28 cellular contexts compared by ENCODE assay signal in genomic region chr11:20161923-20162322, GRCh38. TPM values are rescaled to one million over a fixed set of nuclear protein-coding genes. Genes with fewer than 3 reads are reported as not detected.
DNase-seq lines count a peak whose midpoint lies in the region; ATAC-seq, FAIRE-seq and TF ChIP-seq lines count a peak whose summit lies in the region.
"Had no signal": no experiment of that assay in that cellular context is flagged by ENCODE, and none has a peak within 500 bp of the region (broad histone marks: within the 10 kb centered on the region; RNA-seq: fewer than 3 reads in every experiment).

No MANE protein-coding gene starts in this region.

- H3K4me1 Mint-ChIP-seq in GM23338: peaks cover 75% of the 10 kb centered on the region
- peaks cover 2% of the 10 kb centered on the region for H3K4me1 Mint-ChIP-seq in astrocyte (ENCODE audit: low read depth, unreplicated experiment)
- peaks cover 25 to 53% (median 37%) of the 10 kb centered on the region in 4 donors for H3K4me1 Mint-ChIP-seq in naive thymus-derived CD8-positive, alpha-beta T cell
- H3K4me1 Mint-ChIP-seq in T-cell: peaks cover 41 to 47% (median 42%) of the 10 kb centered on the region in 3 donors
- H3K4me1 Mint-ChIP-seq: memory B cell had no signal

- H3K9me3 ChIP-seq in SK-N-SH (no peaks in the 10 kb centered on the region), astrocyte (ENCODE audit: insufficient read depth, low read depth, low read length) (peaks cover 9% of the 10 kb centered on the region), thyroid gland (no peaks in the 10 kb centered on the region)

- H4K20me1 ChIP-seq in SK-N-SH (ENCODE audit: insufficient read depth): no peaks in the 10 kb centered on the region
- H4K20me1 ChIP-seq in GM23338 (replicated peaks; ENCODE audit: insufficient read depth): peaks cover 10% of the 10 kb centered on the region
- peaks cover 13% of the 10 kb centered on the region for H4K20me1 ChIP-seq in astrocyte (ENCODE audit: insufficient read depth, low read length)

- H3K9me3 Mint-ChIP-seq in GM23338: no peaks in the 10 kb centered on the region; the same call in 2 of the 3 replicates
- H3K9me3 Mint-ChIP-seq in astrocyte (ENCODE audit: unreplicated experiment): peaks cover 38% of the 10 kb centered on the region
- H3K9me3 Mint-ChIP-seq in naive thymus-derived CD8-positive, alpha-beta T cell: peaks cover 0 to 36% (median 4%) of the 10 kb centered on the region in 9 donors
- H3K9me3 Mint-ChIP-seq in T-cell: peaks cover 0 to 13% (median 3%) of the 10 kb centered on the region in 3 donors

- CTCF ChIA-PET in SK-N-SH (lab: Yijun Ruan, JAX): interaction anchor here (0.9 to 4.6 kb wide), 7 partner anchors 9 to 448 kb away, joined by 3 to 38 read pairs (median 4); no protein-coding TSS in a partner anchor
- CTCF ChIA-PET in T-cell (lab: Charles Lee): no interaction called here

- H3K79me2 ChIP-seq in SK-N-SH (ENCODE audit: insufficient read depth): no peaks in the 10 kb centered on the region
- no peaks in the 10 kb centered on the region for H3K79me2 ChIP-seq in GM23338 (replicated peaks; ENCODE audit: insufficient read depth)
- H3K79me2 ChIP-seq in astrocyte (ENCODE audit: insufficient read depth, low read length): no peaks in the 10 kb centered on the region

- peaks cover 0 to 16% of the 10 kb centered on the region in 2 experiments; a peak in 2 of 4 replicates for H3K4me1 ChIP-seq in SK-N-SH (ENCODE audit: control insufficient read depth in 1 of 2, insufficient read depth in 2 of 2, low read depth in 1 of 2, low read length in 1 of 2)
- H3K4me1 ChIP-seq in GM23338 (ENCODE audit: insufficient read depth): peaks cover 73% of the 10 kb centered on the region
- peaks cover 4% of the 10 kb centered on the region for H3K4me1 ChIP-seq in astrocyte (ENCODE audit: insufficient read depth, low read length)
- H3K4me1 ChIP-seq in thyroid gland: peaks cover 15 to 21% of the 10 kb centered on the region in 2 donors

- TF ChIP-seq POLR2A in thyroid gland (IDR thresholded peaks at IDR 0.05): no peak

- H3K27ac ChIP-seq in SK-N-SH (ENCODE audit: low read depth in 2 of 2, low read length in 1 of 2): no peak overlapping the region
- no peak overlapping the region for H3K27ac ChIP-seq in GM23338 (ENCODE audit: low read depth)
- H3K27ac ChIP-seq in astrocyte (ENCODE audit: low read depth, low read length): no peak overlapping the region
- H3K27ac ChIP-seq in thyroid gland: no peak overlapping the region
- H3K27ac ChIP-seq: BLaER1, SK-N-MC, spleen had no signal

- WGBS in SK-N-SH (ENCODE audit: low lambda C conversion rate): 15% methylated on average over 13 of the region's 13 CpGs
- 7 to 8% methylated on average over 13 of the region's 13 CpGs for WGBS in thyroid gland, 2 donors

- no peak overlapping the region for H3K9ac ChIP-seq in SK-N-SH
- H3K9ac ChIP-seq in astrocyte (ENCODE audit: low read length): no peak overlapping the region
- H3K9ac ChIP-seq: BLaER1 had no signal

- no peak overlapping the region; a peak in 1 of 4 replicates for H3K4me3 ChIP-seq in SK-N-SH (ENCODE audit: low read depth in 2 of 2, low read length in 1 of 2)
- H3K4me3 ChIP-seq in GM23338: peak overlapping the region; percentile 52
- H3K4me3 ChIP-seq in astrocyte (ENCODE audit: insufficient read depth, low read depth, low read length): no peak overlapping the region
- no peak overlapping the region for H3K4me3 ChIP-seq in thyroid gland (replicated peaks in 1 of 3)
- H3K4me3 ChIP-seq: BLaER1, K562, SK-N-MC, spleen had no signal

- H3K36me3 ChIP-seq in SK-N-SH (replicated peaks in 1 of 2; ENCODE audit: control insufficient read depth in 1 of 2, insufficient read depth in 2 of 2, low read length in 1 of 2) (no peaks in the 10 kb centered on the region), GM23338 (ENCODE audit: insufficient read depth) (no peaks in the 10 kb centered on the region; the same call in 1 of the 2 replicates), astrocyte (ENCODE audit: insufficient read depth, low read length) (no peaks in the 10 kb centered on the region), thyroid gland (no peaks in the 10 kb centered on the region)
- H3K36me3 ChIP-seq: BLaER1, spleen had no signal

- H3K27me3 Mint-ChIP-seq in GM23338 (ENCODE audit: insufficient read depth, low read depth, poor library complexity) (peaks cover 97% of the 10 kb centered on the region), astrocyte (ENCODE audit: low read depth, unreplicated experiment) (peaks cover 87% of the 10 kb centered on the region), T-cell (peaks cover 84 to 87% of the 10 kb centered on the region in 2 donors)
- peaks cover 68 to 95% (median 83%) of the 10 kb centered on the region in 5 donors for H3K27me3 Mint-ChIP-seq in naive thymus-derived CD8-positive, alpha-beta T cell

- FAIRE-seq in astrocyte (lab: Jason Lieb, UNC): no peak
- FAIRE-seq: A204.1, D721Med, GM12892, K562, RCC 7860 had no signal

- no peaks in the 10 kb centered on the region for H3K36me3 Mint-ChIP-seq in GM23338 (ENCODE audit: low read depth)
- peaks cover 7% of the 10 kb centered on the region for H3K36me3 Mint-ChIP-seq in astrocyte (ENCODE audit: low read depth, unreplicated experiment)
- H3K36me3 Mint-ChIP-seq in naive thymus-derived CD8-positive, alpha-beta T cell: peaks cover 0 to 16% (median 12%) of the 10 kb centered on the region in 3 donors
- H3K36me3 Mint-ChIP-seq in T-cell: peaks cover 4% of the 10 kb centered on the region

- intact Hi-C loops in thyroid gland (cut with DNase I): no loop called here

- H3K4me3 Mint-ChIP-seq in GM23338 (peak overlapping the region; percentile 75), astrocyte (ENCODE audit: unreplicated experiment) (peak overlapping the region; percentile 50), T-cell (peak overlapping the region in 1 of 3 donors; percentile 84)
- H3K4me3 Mint-ChIP-seq in naive thymus-derived CD8-positive, alpha-beta T cell: peak overlapping the region in 7 of 10 donors; percentile 18 to 87 (median 43)
- H3K4me3 Mint-ChIP-seq: memory B cell, natural killer cell had no signal

- ATAC-seq in SK-N-SH treated with all-trans-retinoic acid at 6 μM for 48 hours: no peak
- no peak for ATAC-seq in GM23338
- no peak for ATAC-seq in naive thymus-derived CD8-positive, alpha-beta T cell
- ATAC-seq in T-cell (replicated peaks in 1 of 4): no peak
- ATAC-seq: K562, natural killer cell had no signal

- peaks cover 61% of the 10 kb centered on the region for H3K27me3 ChIP-seq in SK-N-SH (ENCODE audit: insufficient read depth)
- peaks cover 100% of the 10 kb centered on the region for H3K27me3 ChIP-seq in GM23338 (ENCODE audit: insufficient read depth)
- peaks cover 94% of the 10 kb centered on the region for H3K27me3 ChIP-seq in astrocyte (ENCODE audit: insufficient read depth, low read length)
- H3K27me3 ChIP-seq in thyroid gland: peaks cover 54% of the 10 kb centered on the region

- TF ChIP-seq CTCF in SK-N-SH (IDR thresholded peaks at IDR 0.05): no peak
- no peak for TF ChIP-seq CTCF in GM23338 (conservative IDR thresholded peaks at IDR 0.05; ENCODE audit: low read depth in 2 of 2)
- TF ChIP-seq CTCF in astrocyte (IDR thresholded peaks at IDR 0.05; ENCODE audit: insufficient read depth, low read depth, low read length): no peak
- TF ChIP-seq CTCF in thyroid gland (IDR thresholded peaks at IDR 0.05): no peak

- H3K27ac Mint-ChIP-seq in GM23338: no peak overlapping the region
- H3K27ac Mint-ChIP-seq in astrocyte (ENCODE audit: unreplicated experiment): peak overlapping the region; percentile 72
- H3K27ac Mint-ChIP-seq in naive thymus-derived CD8-positive, alpha-beta T cell: peak overlapping the region in 2 of 10 donors; percentile 27 to 46
- no peak overlapping the region for H3K27ac Mint-ChIP-seq in T-cell
- H3K27ac Mint-ChIP-seq: memory B cell, natural killer cell had no signal

- H3F3A ChIP-seq in SK-N-SH (replicated peaks; ENCODE audit: insufficient read depth) (no peaks in the 10 kb centered on the region), GM23338 (replicated peaks; ENCODE audit: low read depth) (peaks cover 43% of the 10 kb centered on the region)

- TF ChIP-seq RAD21 in SK-N-SH (IDR thresholded peaks at IDR 0.05; ENCODE audit: low read length): no peak

- peak overlapping the region; percentile 65; the same call in 1 of the 2 replicates for H3K4me2 ChIP-seq in SK-N-SH
- H3K4me2 ChIP-seq in GM23338: peak overlapping the region; percentile 79
- H3K4me2 ChIP-seq in astrocyte (ENCODE audit: low read length): no peak overlapping the region
- H3K4me2 ChIP-seq: BLaER1 had no signal

- POLR2A ChIA-PET in SK-N-SH (lab: Yijun Ruan, JAX): no interaction called here
- POLR2A ChIA-PET in naive thymus-derived CD8-positive, alpha-beta T cell (lab: Charles Lee): no interaction called here
- POLR2A ChIA-PET in T-cell (lab: Charles Lee): no interaction called here

- DNase-seq in SK-N-SH (peak; percentile 43), GM23338 (ENCODE audit: low spot score) (peak; percentile 37), astrocyte (ENCODE audit: low read depth) (no peak), thyroid gland (no peak), HCEC 1CT (no peak), T-cell (no peak)
- no peak for DNase-seq in naive thymus-derived CD8-positive, alpha-beta T cell
- DNase-seq: activated CD4-positive, alpha-beta T cell treated with anti-CD3 and anti-CD28 coated beads, Interleukin-2, amount 50 U/mL, for 4 hours; dermis blood vessel endothelial cell; erythroblast; hypothalamus; natural killer cell; NCI-H1694; NK-92 treated with Interleukin-12 subunit alpha and Interleukin-12 subunit beta, amount 100 ng/mL, for 24 hours; spleen; stimulated activated CD4-positive, alpha-beta T cell treated with anti-CD3 and anti-CD28 coated beads, Interleukin-4, amount 100 ng/mL, for 4 hours had no signal

- H2AFZ ChIP-seq in SK-N-SH (ENCODE audit: low read depth) (no peak overlapping the region), GM23338 (no peak overlapping the region), astrocyte (ENCODE audit: low read depth, low read length) (no peak overlapping the region)

- TF ChIP-seq EP300 in SK-N-SH (IDR thresholded peaks at IDR 0.05; ENCODE audit: borderline replicate concordance in 1 of 2, low read depth in 1 of 2, low read length in 1 of 2): no peak

- H3K9me2 ChIP-seq in SK-N-SH (no peaks in the 10 kb centered on the region), GM23338 (ENCODE audit: insufficient read depth) (no peaks in the 10 kb centered on the region)

TF ChIP-seq in SK-N-SH treated with all-trans-retinoic acid at 6 μM for 48 hours, 23 proteins besides CTCF, POLR2A, EP300 and RAD21 (continues in another document):
- TF ChIP-seq ARNTL (CRISPR knock-in tag; IDR thresholded peaks at IDR 0.05; ENCODE audit: borderline replicate concordance, low read depth): no peak

TF ChIP-seq in GM23338, 12 proteins besides CTCF, POLR2A, EP300 and RAD21 (continues in another document):
- TF ChIP-seq JUNB (IDR thresholded peaks at IDR 0.05; ENCODE audit: unreplicated experiment): no peak

RNA-seq across cellular contexts. Expression of gene DBX1, which starts 1.6 kb away (rescaled TPM):
- polyA plus RNA-seq in SK-N-SH (2012; rRNA removed): not detected in 2 replicates
- polyA plus RNA-seq in SK-N-SH (2012; cell fraction: cytosol; rRNA removed): not detected in 2 replicates
- polyA plus RNA-seq in SK-N-SH (2012; cell fraction: nucleus; rRNA removed): not detected in 2 replicates
- total RNA-seq in GM23338 (2014; rRNA removed; shearing (Covaris generic)): not detected in 2 replicates
- 0.16 TPM in 1 of 2 replicates, not detected in the other for polyA plus RNA-seq in GM23338 (2016; fragmentation: Nextera tagmentation; extraction: Ambion mirVana)
- total RNA-seq in astrocyte: not detected in 2 replicates
- total RNA-seq in naive thymus-derived CD8-positive, alpha-beta T cell: not detected
- under 1 TPM in 1 of 3 donors, not detected in 2; 0.15 TPM for polyA plus RNA-seq in naive thymus-derived CD8-positive, alpha-beta T cell
- not detected for total RNA-seq in thyroid gland
- not detected for total RNA-seq in T-cell
- total RNA-seq: dermis blood vessel endothelial cell, K562, natural killer cell, pulmonary artery endothelial cell, spleen, urinary bladder had no signal
- polyA plus RNA-seq: adipose tissue, K562, spleen, urinary bladder had no signal

Comparison
In these comparisons a context has a peak if more than half of its experiments do, and no peak if none do; other contexts are left out.
1. DNase-seq: peak in SK-N-SH (single experiment) and GM23338 (single experiment); none in astrocyte (single experiment), naive thymus-derived CD8-positive, alpha-beta T cell (0 of 10), thyroid gland (0 of 2), HCEC 1CT (single experiment) and T-cell (0 of 34).